ENCODE assay signal across 21 cellular contexts in the genomic region with DNA sequence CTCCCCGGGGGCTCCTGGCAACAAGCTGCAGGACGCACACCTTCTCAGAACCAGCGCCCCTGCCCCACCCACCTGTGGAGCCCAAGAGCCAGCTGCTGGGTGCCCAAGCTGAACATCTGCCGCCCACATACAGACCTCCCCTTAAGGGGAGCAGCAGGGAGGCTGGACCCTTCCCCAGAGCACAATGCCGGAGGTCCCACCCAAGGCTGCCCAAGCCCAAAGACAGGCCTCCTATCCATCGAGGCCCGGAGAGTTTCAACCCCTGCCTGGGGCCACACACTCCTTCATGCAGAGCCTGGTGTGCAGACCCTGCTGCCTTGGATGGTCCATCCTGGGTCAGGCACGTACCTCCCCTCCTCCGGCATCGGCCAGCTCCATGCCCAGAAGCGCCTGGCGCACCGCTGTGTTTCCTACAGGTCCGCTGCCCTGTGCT. TPM values are rescaled to one million over a fixed set of nuclear protein-coding genes. Genes with fewer than 3 reads are reported as not detected.
DNase-seq lines count a peak whose midpoint lies in the region; ATAC-seq and TF ChIP-seq lines count a peak whose summit lies in the region.
"Had no signal": no experiment of that assay in that cellular context is flagged by ENCODE, and none has a peak within 500 bp of the region (broad histone marks: within the 10 kb centered on the region; RNA-seq: fewer than 3 reads in every experiment).

No MANE protein-coding gene starts in this region.

- H3K36me3 ChIP-seq in Peyer's patch (no peaks in the 10 kb centered on the region), spleen (no peaks in the 10 kb centered on the region)
- H3K36me3 ChIP-seq: brain microvascular endothelial cell, WERI-Rb-1 had no signal

- H3K27ac Mint-ChIP-seq in CD4-positive, alpha-beta T cell: peak overlapping the region; percentile 33
- H3K27ac Mint-ChIP-seq in T-helper 17 cell: no peak overlapping the region
- H3K27ac Mint-ChIP-seq: CD8-positive, alpha-beta T cell; IgD-negative memory B cell; stimulated activated effector memory CD8-positive, alpha-beta T cell treated with anti-CD3 and anti-CD28 coated beads, Interleukin-12 subunit alpha, Interleukin-12 subunit beta, amount 100 ng/mL, for 72 hours had no signal

- H3K27me3 ChIP-seq in CD4-positive, alpha-beta T cell (ENCODE audit: control insufficient read depth, insufficient read depth, low read length): no peaks in the 10 kb centered on the region
- no peaks in the 10 kb centered on the region for H3K27me3 ChIP-seq in Peyer's patch
- no peaks in the 10 kb centered on the region for H3K27me3 ChIP-seq in right cardiac atrium (ENCODE audit: control insufficient read depth, insufficient read depth)
- no peaks in the 10 kb centered on the region for H3K27me3 ChIP-seq in spleen (replicated peaks in 1 of 7)
- H3K27me3 ChIP-seq: brain microvascular endothelial cell, testis had no signal

- no peak for DNase-seq in CD4-positive, alpha-beta T cell
- peak in 2 of 3 donors; percentile 29 to 37 for DNase-seq in Peyer's patch
- DNase-seq in right cardiac atrium: peak in 2 of 3 donors; percentile 47 to 63
- peak; percentile 71 for DNase-seq in spleen
- no peak for DNase-seq in AG08396 (ENCODE audit: low spot score)
- DNase-seq in NCI-H69 (lab: John Stamatoyannopoulos, UW): no peak
- DNase-seq in T-helper 17 cell: no peak
- DNase-seq in NCI-H2227 (lab: John Stamatoyannopoulos, UW; ENCODE audit: unreplicated experiment): no peak
- DNase-seq: activated CD4-positive, alpha-beta T cell treated with anti-CD3 and anti-CD28 coated beads, Interleukin-2, amount 50 U/mL, for 4 hours; brain microvascular endothelial cell; cortex of kidney; nucleus accumbens; SHP77 treated with DMSO at 0.1 percent for 48 hours; testis; WERI-Rb-1 had no signal

- WGBS in right cardiac atrium: 85% methylated on average over 14 of the region's 14 CpGs
- 84 to 95% (median 93%) methylated on average over 13 to 14 of the region's 14 CpGs for WGBS in spleen, 5 donors

- no peak for TF ChIP-seq CTCF in CD4-positive, alpha-beta T cell (IDR thresholded peaks at IDR 0.05)
- no peak for TF ChIP-seq CTCF in Peyer's patch (IDR thresholded peaks at IDR 0.05)
- no peak for TF ChIP-seq CTCF in spleen (IDR thresholded peaks at IDR 0.05 in 8 of 11, conservative IDR thresholded peaks at IDR 0.05 in 3 of 11)

- no peak overlapping the region for H3K4me3 Mint-ChIP-seq in CD4-positive, alpha-beta T cell
- no peak overlapping the region for H3K4me3 Mint-ChIP-seq in T-helper 17 cell
- H3K4me3 Mint-ChIP-seq: CD8-positive, alpha-beta T cell; IgD-negative memory B cell; stimulated activated effector memory CD8-positive, alpha-beta T cell treated with anti-CD3 and anti-CD28 coated beads, Interleukin-12 subunit alpha, Interleukin-12 subunit beta, amount 100 ng/mL, for 72 hours had no signal

- peaks cover 12% of the 10 kb centered on the region for H3K4me1 Mint-ChIP-seq in CD4-positive, alpha-beta T cell (ENCODE audit: low read depth)
- H3K4me1 Mint-ChIP-seq in T-helper 17 cell: no peaks in the 10 kb centered on the region
- H3K4me1 Mint-ChIP-seq: IgD-negative memory B cell; stimulated activated effector memory CD8-positive, alpha-beta T cell treated with anti-CD3 and anti-CD28 coated beads, Interleukin-12 subunit alpha, Interleukin-12 subunit beta, amount 100 ng/mL, for 72 hours had no signal

- no peaks in the 10 kb centered on the region for H3K9me3 ChIP-seq in CD4-positive, alpha-beta T cell (ENCODE audit: control insufficient read depth, low read length)
- H3K9me3 ChIP-seq in Peyer's patch: no peaks in the 10 kb centered on the region
- H3K9me3 ChIP-seq in right cardiac atrium (ENCODE audit: control insufficient read depth, low read length): no peaks in the 10 kb centered on the region
- H3K9me3 ChIP-seq in spleen: no peaks in the 10 kb centered on the region
- no peaks in the 10 kb centered on the region for H3K9me3 ChIP-seq in T-helper 17 cell (ENCODE audit: control insufficient read depth, low read length, poor library complexity, severe bottlenecking)
- H3K9me3 ChIP-seq: testis had no signal

- H3K4me3 ChIP-seq in Peyer's patch (no peak overlapping the region), right cardiac atrium (ENCODE audit: low read length) (peak overlapping the region; percentile 27), spleen (no peak overlapping the region)
- H3K4me3 ChIP-seq: GM12878, testis had no signal

- intact Hi-C loops in CD4-positive, alpha-beta T cell (cut with DNase I, micrococcal nuclease): no loop called here
- intact Hi-C loops in right cardiac atrium (cut with DNase I) (no loop called here), spleen (cut with DNase I; ENCODE audit: low total_unique reads) (no loop called here)

- no peak overlapping the region for H3K27ac ChIP-seq in CD4-positive, alpha-beta T cell (ENCODE audit: low read depth, low read length)
- H3K27ac ChIP-seq in Peyer's patch (peak overlapping the region in 1 of 4 donors; percentile 78), right cardiac atrium (ENCODE audit: low read length) (peak overlapping the region; percentile 76), spleen (no peak overlapping the region)
- H3K27ac ChIP-seq: brain microvascular endothelial cell, testis, WERI-Rb-1 had no signal

- H3K27me3 Mint-ChIP-seq in CD4-positive, alpha-beta T cell: no peaks in the 10 kb centered on the region
- H3K27me3 Mint-ChIP-seq in T-helper 17 cell: peaks cover 4% of the 10 kb centered on the region
- H3K27me3 Mint-ChIP-seq: IgD-negative memory B cell had no signal

- no peaks in the 10 kb centered on the region for H3K9me3 Mint-ChIP-seq in CD4-positive, alpha-beta T cell
- H3K9me3 Mint-ChIP-seq: CD8-positive, alpha-beta T cell had no signal

- H3K36me3 Mint-ChIP-seq in CD4-positive, alpha-beta T cell (ENCODE audit: low read depth): no peaks in the 10 kb centered on the region
- H3K36me3 Mint-ChIP-seq in T-helper 17 cell (ENCODE audit: low read depth): no peaks in the 10 kb centered on the region
- H3K36me3 Mint-ChIP-seq: CD8-positive, alpha-beta T cell; IgD-negative memory B cell; stimulated activated effector memory CD8-positive, alpha-beta T cell treated with anti-CD3 and anti-CD28 coated beads, Interleukin-12 subunit alpha, Interleukin-12 subunit beta, amount 100 ng/mL, for 72 hours had no signal

- CTCF ChIA-PET in CD4-positive, alpha-beta T cell (lab: Charles Lee): no interaction called here

- ATAC-seq in CD4-positive, alpha-beta T cell (ENCODE audit: poor library complexity): no peak
- ATAC-seq in right cardiac atrium: no peak
- no peak for ATAC-seq in T-helper 17 cell
- ATAC-seq: CD8-positive, alpha-beta T cell; GM12878; stimulated activated effector memory CD8-positive, alpha-beta T cell treated with anti-CD3 and anti-CD28 coated beads, Interleukin-12 subunit alpha, Interleukin-12 subunit beta, amount 100 ng/mL, for 72 hours had no signal

- POLR2A ChIA-PET in CD4-positive, alpha-beta T cell (lab: Charles Lee): no interaction called here

- peaks cover 0 to 10% (median 0%) of the 10 kb centered on the region in 4 donors for H3K4me1 ChIP-seq in Peyer's patch
- peaks cover 11% of the 10 kb centered on the region for H3K4me1 ChIP-seq in right cardiac atrium (ENCODE audit: control insufficient read depth, insufficient read depth, low read length)
- no peaks in the 10 kb centered on the region for H3K4me1 ChIP-seq in spleen

- no peak for TF ChIP-seq POLR2A in Peyer's patch (IDR thresholded peaks at IDR 0.05)
- no peak for TF ChIP-seq POLR2A in spleen (IDR thresholded peaks at IDR 0.05)

RNA-seq across cellular contexts. Expression of a gene that starts 48.7 kb away (rescaled TPM):
- total RNA-seq in CD4-positive, alpha-beta T cell: under 1 TPM; 0.59 to 0.80 TPM
- total RNA-seq in Peyer's patch (1 to 10 TPM in 3 of 4 donors, under 1 TPM in 1; 0.53 to 2.5 (median 1.8) TPM), right cardiac atrium (10 to 100 TPM in 2 of 4 donors, 1 to 10 TPM in 2; 9.3 to 13.7 (median 10.1) TPM), spleen (1 to 10 TPM in 1 of 7 donors, under 1 TPM in 6; 0.61 to 1.4 (median 0.68) TPM), T-helper 17 cell (not detected)
- polyA plus RNA-seq in right cardiac atrium (7.3 TPM), spleen (under 1 TPM; 0.41 to 0.58 (median 0.48) TPM)
- total RNA-seq: GM12878, lung microvascular endothelial cell, MCF 10A had no signal
- polyA plus RNA-seq: GM12878, IgD-negative memory B cell had no signal

Comparison
In these comparisons a context has a peak if more than half of its experiments do, and no peak if none do; other contexts are left out.
1. DNase-seq: peak in Peyer's patch (2 of 3), right cardiac atrium (2 of 3) and spleen (single experiment); none in CD4-positive, alpha-beta T cell (0 of 10), AG08396 (single experiment), NCI-H69 (single experiment), T-helper 17 cell (0 of 3) and NCI-H2227 (single experiment).